2 cellular contexts compared by ENCODE assay signal in the genomic region with DNA sequence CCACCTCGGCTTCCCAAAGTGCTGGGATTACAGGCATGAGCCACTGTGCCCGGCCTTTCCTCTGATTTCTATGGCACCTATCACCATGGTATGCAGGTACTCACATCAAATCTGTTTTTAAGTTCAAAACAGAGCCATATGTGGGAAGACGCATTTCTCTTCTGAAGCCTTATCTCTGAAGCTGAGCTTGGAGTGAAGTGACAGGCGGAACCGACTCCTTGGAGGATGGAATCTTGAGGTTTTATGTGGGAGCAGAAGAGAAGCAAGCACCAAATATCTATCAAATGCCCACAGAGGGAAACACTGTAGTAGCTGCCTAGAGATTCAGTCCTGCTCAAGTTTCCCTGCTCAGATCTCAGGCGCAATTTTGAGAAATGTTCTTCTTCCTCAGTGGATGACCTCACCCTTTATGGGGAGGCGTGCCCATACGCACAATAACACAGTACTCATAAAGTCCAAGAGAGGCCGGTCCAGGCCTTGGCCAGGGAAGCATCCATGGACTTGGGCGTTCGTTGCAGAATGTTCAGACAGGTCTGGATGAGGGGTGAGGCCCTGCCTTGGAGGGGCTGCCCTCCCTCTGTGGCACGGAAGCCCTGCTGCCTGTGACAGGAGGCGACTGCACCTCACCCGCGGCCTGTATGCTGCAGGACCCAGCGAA.
TF ChIP-seq lines count a peak whose summit lies in the region.

No MANE protein-coding gene starts in this region.

TF ChIP-seq in HEK293, 187 proteins besides CTCF, POLR2A, EP300 and RAD21:
- TF ChIP-seq KLF1 (tag by site-specific recombination; IDR thresholded peaks at IDR 0.05) (peak; percentile 25; the same call in 1 of the 2 replicates), ZNF701 (tag by site-specific recombination; IDR thresholded peaks at IDR 0.05) (no peak), KLF9 (tag by site-specific recombination; IDR thresholded peaks at IDR 0.05; ENCODE audit: low read depth) (peak; percentile 69), GLIS2 (tag by site-specific recombination; IDR thresholded peaks at IDR 0.05) (no peak), ZNF658 (tag by site-specific recombination; IDR thresholded peaks at IDR 0.05) (no peak), SP7 (tag by site-specific recombination; IDR thresholded peaks at IDR 0.05) (0 out of 2 replicates have a peak, but pooled peaks have one; percentile 34), ZNF155 (tag by site-specific recombination; IDR thresholded peaks at IDR 0.05) (no peak), ZNF629 (tag by site-specific recombination; IDR thresholded peaks at IDR 0.05) (peak; percentile 35; the same call in 1 of the 2 replicates), ZNF221 (tag by site-specific recombination; IDR thresholded peaks at IDR 0.05; ENCODE audit: borderline replicate concordance) (no peak)
- TF ChIP-seq, protein P1, sequence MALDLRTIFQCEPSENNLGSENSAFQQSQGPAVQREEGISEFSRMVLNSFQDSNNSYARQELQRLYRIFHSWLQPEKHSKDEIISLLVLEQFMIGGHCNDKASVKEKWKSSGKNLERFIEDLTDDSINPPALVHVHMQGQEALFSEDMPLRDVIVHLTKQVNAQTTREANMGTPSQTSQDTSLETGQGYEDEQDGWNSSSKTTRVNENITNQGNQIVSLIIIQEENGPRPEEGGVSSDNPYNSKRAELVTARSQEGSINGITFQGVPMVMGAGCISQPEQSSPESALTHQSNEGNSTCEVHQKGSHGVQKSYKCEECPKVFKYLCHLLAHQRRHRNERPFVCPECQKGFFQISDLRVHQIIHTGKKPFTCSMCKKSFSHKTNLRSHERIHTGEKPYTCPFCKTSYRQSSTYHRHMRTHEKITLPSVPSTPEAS (tag by site-specific recombination; IDR thresholded peaks at IDR 0.05): no peak
- TF ChIP-seq, protein P2, sequence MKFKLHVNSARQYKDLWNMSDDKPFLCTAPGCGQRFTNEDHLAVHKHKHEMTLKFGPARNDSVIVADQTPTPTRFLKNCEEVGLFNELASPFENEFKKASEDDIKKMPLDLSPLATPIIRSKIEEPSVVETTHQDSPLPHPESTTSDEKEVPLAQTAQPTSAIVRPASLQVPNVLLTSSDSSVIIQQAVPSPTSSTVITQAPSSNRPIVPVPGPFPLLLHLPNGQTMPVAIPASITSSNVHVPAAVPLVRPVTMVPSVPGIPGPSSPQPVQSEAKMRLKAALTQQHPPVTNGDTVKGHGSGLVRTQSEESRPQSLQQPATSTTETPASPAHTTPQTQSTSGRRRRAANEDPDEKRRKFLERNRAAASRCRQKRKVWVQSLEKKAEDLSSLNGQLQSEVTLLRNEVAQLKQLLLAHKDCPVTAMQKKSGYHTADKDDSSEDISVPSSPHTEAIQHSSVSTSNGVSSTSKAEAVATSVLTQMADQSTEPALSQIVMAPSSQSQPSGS (tag by site-specific recombination; IDR thresholded peaks at IDR 0.05; ENCODE audit: low read depth): peak; percentile 76
TF ChIP-seq in HEK293: peak in this region for 5.

TF ChIP-seq in K562, 482 proteins besides CTCF, POLR2A, EP300 and RAD21:
- TF ChIP-seq, protein P3, sequence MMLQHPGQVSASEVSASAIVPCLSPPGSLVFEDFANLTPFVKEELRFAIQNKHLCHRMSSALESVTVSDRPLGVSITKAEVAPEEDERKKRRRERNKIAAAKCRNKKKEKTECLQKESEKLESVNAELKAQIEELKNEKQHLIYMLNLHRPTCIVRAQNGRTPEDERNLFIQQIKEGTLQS (IDR thresholded peaks at IDR 0.05): peak; percentile 59
- TF ChIP-seq, protein P3 (CRISPR knock-in tag; conservative IDR thresholded peaks at IDR 0.05): no peak
- TF ChIP-seq CEBPG (CRISPR knock-in tag; IDR thresholded peaks at IDR 0.05) (0 out of 2 replicates have a peak, but pooled peaks have one; percentile 7), CEBPG (tag; conservative IDR thresholded peaks at IDR 0.05 in 1 of 2, IDR thresholded peaks at IDR 0.05 in 1 of 2) (no peak), SP1 (CRISPR knock-in tag; IDR thresholded peaks at IDR 0.05) (0 out of 2 replicates have a peak, but pooled peaks have one; percentile 22), JUND (IDR thresholded peaks at IDR 0.05; ENCODE audit: borderline replicate concordance, low read depth, low read length) (peak; percentile 19; the same call in 1 of the 2 replicates), JUND (tag; IDR thresholded peaks at IDR 0.05; ENCODE audit: borderline replicate concordance, low read depth, low read length) (no peak), RFX1 (IDR thresholded peaks at IDR 0.05) (no peak)
TF ChIP-seq in K562: peak in this region for 4.
